17 cellular contexts compared by ENCODE assay signal in the genomic region with DNA sequence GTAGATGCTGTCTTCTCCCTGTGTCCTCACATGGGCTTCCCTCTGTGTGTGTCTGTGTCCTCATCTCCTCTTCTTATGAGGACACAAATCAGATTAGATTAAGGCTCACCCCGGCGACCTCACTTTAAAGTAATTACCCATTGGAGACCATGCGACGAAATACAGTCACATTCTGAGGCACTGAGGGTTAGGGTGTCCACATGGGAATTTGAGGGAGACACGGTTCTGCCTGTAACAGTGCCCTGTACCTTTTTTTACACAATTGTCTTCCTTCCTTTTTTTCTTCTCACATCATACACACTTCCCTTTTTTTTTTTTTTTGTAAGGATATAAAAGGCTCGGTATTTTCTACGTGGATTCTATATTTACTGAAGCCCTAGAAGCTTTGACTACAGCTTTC. TPM values are rescaled to one million over a fixed set of nuclear protein-coding genes. Genes with fewer than 3 reads are reported as not detected.
DNase-seq lines count a peak whose midpoint lies in the region; ATAC-seq and TF ChIP-seq lines count a peak whose summit lies in the region.
"Had no signal": no experiment of that assay in that cellular context is flagged by ENCODE, and none has a peak within 500 bp of the region (broad histone marks: within the 10 kb centered on the region; RNA-seq: fewer than 3 reads in every experiment).

No MANE protein-coding gene starts in this region.

- no peak overlapping the region for H2AFZ ChIP-seq in Karpas-422 (ENCODE audit: low read length)
- H2AFZ ChIP-seq: parathyroid adenoma had no signal

- 84% methylated on average over 7 of the region's 7 CpGs for WGBS in esophagus muscularis mucosa

- H3K79me2 ChIP-seq in Karpas-422 (ENCODE audit: low read length) = no peaks in the 10 kb centered on the region
- H3K79me2 ChIP-seq: parathyroid adenoma had no signal

- H3K9me2 ChIP-seq in Karpas-422 (replicated peaks; ENCODE audit: insufficient read depth, low read length) = no peaks in the 10 kb centered on the region

- H3K4me3 ChIP-seq in BLaER1 (peak overlapping the region; percentile 44), Karpas-422 (ENCODE audit: low read length) (peak overlapping the region; percentile 25; the same call in 1 of the 2 replicates), esophagus muscularis mucosa (no peak overlapping the region), uterus (no peak overlapping the region)
- H3K4me3 ChIP-seq: stomach, vagina had no signal

- peak overlapping the region; percentile 63 for H3K27ac ChIP-seq in BLaER1
- peak overlapping the region; percentile 86 for H3K27ac ChIP-seq in Karpas-422 (ENCODE audit: low read length)
- no peak overlapping the region for H3K27ac ChIP-seq in esophagus muscularis mucosa (replicated peaks in 1 of 4)
- no peak overlapping the region for H3K27ac ChIP-seq in uterus
- H3K27ac ChIP-seq: parathyroid adenoma, vagina had no signal

- H4K20me1 ChIP-seq in BLaER1 (no peaks in the 10 kb centered on the region), Karpas-422 (ENCODE audit: insufficient read depth, low read depth, low read length) (no peaks in the 10 kb centered on the region)

- peaks cover 54% of the 10 kb centered on the region for H3K36me3 ChIP-seq in BLaER1
- H3K36me3 ChIP-seq in Karpas-422 (ENCODE audit: insufficient read depth, low read length) = peaks cover 18% of the 10 kb centered on the region
- H3K36me3 ChIP-seq in esophagus muscularis mucosa = peaks cover 20 to 60% (median 39%) of the 10 kb centered on the region in 4 donors
- H3K36me3 ChIP-seq in uterus = no peaks in the 10 kb centered on the region

- H3K27me3 ChIP-seq in BLaER1 (no peaks in the 10 kb centered on the region), Karpas-422 (ENCODE audit: low read length) (no peaks in the 10 kb centered on the region), esophagus muscularis mucosa (no peaks in the 10 kb centered on the region), uterus (no peaks in the 10 kb centered on the region)
- H3K27me3 ChIP-seq: stomach, vagina had no signal

- TF ChIP-seq CTCF in esophagus muscularis mucosa (IDR thresholded peaks at IDR 0.05) = no peak
- no peak for TF ChIP-seq CTCF in uterus (IDR thresholded peaks at IDR 0.05)

- H3K4me2 ChIP-seq in BLaER1 (peak overlapping the region; percentile 88), Karpas-422 (ENCODE audit: low read depth, low read length, poor library complexity, severe bottlenecking) (peak overlapping the region; percentile 57)

- 0 out of 2 replicates have a peak, but pooled peaks cover 9% of the 10 kb centered on the region for H3K9me3 ChIP-seq in BLaER1
- H3K9me3 ChIP-seq in Karpas-422 (ENCODE audit: low read length) = no peaks in the 10 kb centered on the region
- no peaks in the 10 kb centered on the region for H3K9me3 ChIP-seq in esophagus muscularis mucosa
- H3K9me3 ChIP-seq in uterus = no peaks in the 10 kb centered on the region
- H3K9me3 ChIP-seq: stomach, vagina had no signal

- intact Hi-C loops in esophagus muscularis mucosa (cut with DNase I) (no loop called here), uterus (cut with DNase I; ENCODE audit: low total_unique reads) (no loop called here)

- DNase-seq in Karpas-422 (peak; percentile 82), SIG-M5 treated with dmso at 0.1 percent for 504 hours (lab: John Stamatoyannopoulos, UW; ENCODE audit: unreplicated experiment) (peak; percentile 70), esophagus muscularis mucosa (ENCODE audit: extremely low spot score) (peak; percentile 72), HPDE6-E6E7 (ENCODE audit: extremely low spot score) (no peak), uterus (no peak), NCI-H524 (lab: John Stamatoyannopoulos, UW) (no peak)
- DNase-seq: activated CD4-positive, alpha-beta T cell treated with anti-CD3 and anti-CD28 coated beads, Interleukin-2, amount 50 U/mL, for 1 hour; activated naive CD8-positive, alpha-beta T cell treated with anti-CD3 and anti-CD28 coated beads, Interleukin-2, amount 10 ng/mL, durations not matched to agents 7 days and 5 days; left colon; NCI-H2029; NCI-H526 treated with DMSO at 0.1 percent for 48 hours; RPMI8226; stomach had no signal

- no peak for ATAC-seq in HG02588 (IDR thresholded peaks at IDR 0.05; ENCODE audit: unreplicated experiment)
- ATAC-seq: left colon had no signal

- TF ChIP-seq POLR2A in esophagus muscularis mucosa (IDR thresholded peaks at IDR 0.05; ENCODE audit: low read depth) (no peak), uterus (IDR thresholded peaks at IDR 0.05) (no peak)

- peak overlapping the region; percentile 49 for H3K9ac ChIP-seq in BLaER1
- H3K9ac ChIP-seq in Karpas-422 (ENCODE audit: low read length) = peak overlapping the region; percentile 23
- H3K9ac ChIP-seq: parathyroid adenoma had no signal

- no peak for TF ChIP-seq EP300 in esophagus muscularis mucosa (IDR thresholded peaks at IDR 0.05)

- H3K4me1 ChIP-seq in BLaER1 (peaks cover 41% of the 10 kb centered on the region), Karpas-422 (ENCODE audit: low read length) (peaks cover 43% of the 10 kb centered on the region), esophagus muscularis mucosa (no peaks in the 10 kb centered on the region), uterus (no peaks in the 10 kb centered on the region)
- H3K4me1 ChIP-seq: parathyroid adenoma, vagina had no signal

RNA-seq across cellular contexts. Expression of a gene that starts 48.9 kb away (rescaled TPM):
- 154 and 156 TPM in 2 replicates for total RNA-seq in Karpas-422 (2014; rRNA removed; shearing (Covaris generic); ENCODE audit: low replicate concordance)
- total RNA-seq in esophagus muscularis mucosa = 100 to 1,000 TPM; 134 to 189 (median 142) TPM
- total RNA-seq in uterus = 100 to 1,000 TPM; 126 to 171 (median 144) TPM

Comparison
In these comparisons a context has a peak if more than half of its experiments do, and no peak if none do; other contexts are left out.
1. H3K27ac ChIP-seq: peak in BLaER1 (single experiment) and Karpas-422 (single experiment); none in esophagus muscularis mucosa (0 of 4) and uterus (0 of 2).
2. H3K4me3 ChIP-seq: peak in BLaER1 (single experiment) and Karpas-422 (single experiment); none in esophagus muscularis mucosa (0 of 4) and uterus (0 of 2).
3. DNase-seq: peak in Karpas-422 (single experiment), SIG-M5 treated with dmso at 0.1 percent for 504 hours (single experiment) and esophagus muscularis mucosa (single experiment); none in HPDE6-E6E7 (single experiment), uterus (0 of 2) and NCI-H524 (0 of 2).